In genomic region chr1:166064324-166064926, GRCh38 we compare ENCODE assay signal across 1 cellular context.
A peak's percentile ranks its signal among the peaks of the same experiment; 100 is the strongest.
TF ChIP-seq lines count a peak whose summit lies in the region.

No MANE protein-coding gene starts in this region.

TF ChIP-seq in H1, 55 proteins besides CTCF, POLR2A, EP300 and RAD21:
- no peak for TF ChIP-seq POU5F1 (IDR thresholded peaks at IDR 0.05; ENCODE audit: low read depth, low read length)
- 0 out of 2 replicates have a peak, but pooled peaks have one; percentile 13 for TF ChIP-seq TEAD4 (IDR thresholded peaks at IDR 0.05; ENCODE audit: low read depth, low read length)
